Comparison of ENCODE assay signal across 21 cellular contexts in genomic region chr1:10171105-10171767, GRCh38. TPM values are rescaled to one million over a fixed set of nuclear protein-coding genes. Genes with fewer than 3 reads are reported as not detected.
A peak's percentile ranks its signal among the peaks of the same experiment; 100 is the strongest.
DNase-seq lines count a peak whose midpoint lies in the region; ATAC-seq, FAIRE-seq and TF ChIP-seq lines count a peak whose summit lies in the region.
"Had no signal": no experiment of that assay in that cellular context is flagged by ENCODE, and none has a peak within 500 bp of the region (broad histone marks: within the 10 kb centered on the region; RNA-seq: fewer than 3 reads in every experiment).

No MANE protein-coding gene starts in this region.

- H3K9ac ChIP-seq in GM12878 (ENCODE audit: control insufficient read depth, insufficient read depth, low read length) (no peak overlapping the region), GM23248 (no peak overlapping the region)

- H3K4me3 ChIP-seq in RWPE2 (ENCODE audit: severe bottlenecking) (no peak overlapping the region), GM12878 (no peak overlapping the region), GM23248 (no peak overlapping the region), tibial nerve (no peak overlapping the region)
- H3K4me3 ChIP-seq: esophagus squamous epithelium, gastroesophageal sphincter, mucosa of descending colon, prostate gland, suprapubic skin, uterus had no signal

- SMC1A ChIA-PET in GM12878 (lab: Charles Lee; ENCODE audit: uncharacterized antibody, unreplicated experiment), result interaction anchor here (0.5 to 1.7 kb wide), 7 partner anchors 11 to 220 kb away, joined by 3 to 7 read pairs (median 3); partner anchors contain the start of gene KIF1B

- no peak for DNase-seq in activated naive CD4-positive, alpha-beta T cell treated with Interleukin-2 at 50 U/mL for 16 hours
- DNase-seq in RWPE2 (ENCODE audit: low spot score) (no peak), GM12878 (ENCODE audit: low read depth, low spot score) (no peak), GM23248 (no peak), tibial nerve (ENCODE audit: low spot score in 2 of 2) (no peak)
- DNase-seq in stimulated activated naive B cell treated with anti-CD40 and anti-IgM and Interleukin-4, amounts not matched to agents 10 μg/mL and 1 μg/mL and 100 μg/mL, for 72 hours, result no peak
- DNase-seq: activated CD4-positive, CD25-positive, alpha-beta regulatory T cell treated with anti-CD3 and anti-CD28 coated beads, Interleukin-2, amount 50 U/mL, for 72 hours; effector memory CD4-positive, alpha-beta T cell; esophagus squamous epithelium; mucosa of descending colon; NCI-H1694 treated with DMSO at 0.1 percent for 48 hours; NCI-H69; uterus had no signal

- intact Hi-C loops in GM12878 (cut with micrococcal nuclease; ENCODE audit: unreplicated experiment), result no loop called here

- H3K4me2 ChIP-seq in GM12878 (ENCODE audit: control insufficient read depth, insufficient read depth), result no peak overlapping the region
- H3K4me2 ChIP-seq in GM23248 (ENCODE audit: unreplicated experiment), result no peak overlapping the region

- H2AFZ ChIP-seq in GM12878 (ENCODE audit: control insufficient read depth, low read depth, low read length) (no peak overlapping the region), GM23248 (no peak overlapping the region)

- over 99% methylated on average over 16 of the region's 16 CpGs for WGBS in GM12878 (ENCODE audit: insufficient coverage, insufficient replicate concordance, low lambda C conversion rate, missing lambda C conversion rate)
- 94 to 95% methylated on average over 16 of the region's 16 CpGs for WGBS in GM23248 (ENCODE audit: low coverage in 1 of 2, low lambda C conversion rate in 2 of 2, missing lambda C conversion rate in 2 of 2), 2 experiments
- WGBS in tibial nerve, 2 donors, result 72 to 77% methylated on average over 16 of the region's 16 CpGs

- H4K20me1 ChIP-seq in GM12878 (ENCODE audit: control insufficient read depth, insufficient read depth), result no peaks in the 10 kb centered on the region
- H4K20me1 ChIP-seq in GM23248 (ENCODE audit: insufficient read depth), result no peaks in the 10 kb centered on the region

- peak overlapping the region; percentile 80 for H3K27ac ChIP-seq in RWPE2 (ENCODE audit: poor library complexity, severe bottlenecking)
- peak overlapping the region; percentile 83; the same call in 1 of the 2 replicates for H3K27ac ChIP-seq in GM12878 (ENCODE audit: control insufficient read depth, insufficient read depth)
- no peak overlapping the region for H3K27ac ChIP-seq in GM23248
- H3K27ac ChIP-seq in tibial nerve, result no peak overlapping the region
- H3K27ac ChIP-seq: esophagus squamous epithelium, gastroesophageal sphincter, prostate gland, suprapubic skin, uterus had no signal

- H3K79me2 ChIP-seq in GM12878 (ENCODE audit: control insufficient read depth, insufficient read depth, low read length) (no peaks in the 10 kb centered on the region), GM23248 (ENCODE audit: insufficient read depth) (no peaks in the 10 kb centered on the region)

- no peak for FAIRE-seq in GM12878 (lab: Jason Lieb, UNC)
- FAIRE-seq: islet of Langerhans had no signal

- no peaks in the 10 kb centered on the region for H3K9me2 ChIP-seq in GM23248 (ENCODE audit: insufficient read depth)

- TF ChIP-seq CTCF in RWPE2 (IDR thresholded peaks at IDR 0.05; ENCODE audit: poor library complexity, severe bottlenecking), result no peak
- no peak for TF ChIP-seq CTCF in GM12878 (IDR thresholded peaks at IDR 0.05 in 2 of 3, conservative IDR thresholded peaks at IDR 0.05 in 1 of 3; ENCODE audit: control insufficient read depth in 2 of 3, extremely low read depth in 1 of 3, insufficient read depth in 1 of 3, low read depth in 3 of 3, low read length in 3 of 3)
- no peak for TF ChIP-seq CTCF in tibial nerve (IDR thresholded peaks at IDR 0.05)

- H3K27me3 ChIP-seq in RWPE2 (ENCODE audit: insufficient read depth, poor library complexity, severe bottlenecking), result no peaks in the 10 kb centered on the region
- H3K27me3 ChIP-seq in GM12878 (replicated peaks in 1 of 2; ENCODE audit: control insufficient read depth in 2 of 2, insufficient read depth in 2 of 2, low read length in 1 of 2), result no peaks in the 10 kb centered on the region
- H3K27me3 ChIP-seq in GM23248 (replicated peaks; ENCODE audit: insufficient read depth), result no peaks in the 10 kb centered on the region
- H3K27me3 ChIP-seq in tibial nerve, result no peaks in the 10 kb centered on the region
- H3K27me3 ChIP-seq: esophagus squamous epithelium, gastroesophageal sphincter, suprapubic skin, uterus had no signal

- peaks cover 19% of the 10 kb centered on the region for H3K4me1 Mint-ChIP-seq in activated naive CD4-positive, alpha-beta T cell treated with anti-CD3 and anti-CD28 coated beads, Interleukin-2, amount 50 U/mL, for 24 hours
- peaks cover 4 to 12% of the 10 kb centered on the region in 2 donors for H3K4me1 Mint-ChIP-seq in stimulated activated naive B cell treated with anti-CD40 and anti-IgM and Interleukin-4, amounts not matched to agents 10 μg/mL and 1 μg/mL and 100 μg/mL, for 72 hours
- H3K4me1 Mint-ChIP-seq: CD14-positive monocyte had no signal

- TF ChIP-seq POLR2A in GM12878 (IDR thresholded peaks at IDR 0.05; ENCODE audit: low read depth, low read length) (no peak), tibial nerve (IDR thresholded peaks at IDR 0.05) (no peak)

- peaks cover 6% of the 10 kb centered on the region for H3K9me3 Mint-ChIP-seq in activated naive CD4-positive, alpha-beta T cell treated with anti-CD3 and anti-CD28 coated beads, Interleukin-2, amount 50 U/mL, for 24 hours
- peaks cover 6 to 7% of the 10 kb centered on the region in 2 donors for H3K9me3 Mint-ChIP-seq in stimulated activated naive B cell treated with anti-CD40 and anti-IgM and Interleukin-4, amounts not matched to agents 10 μg/mL and 1 μg/mL and 100 μg/mL, for 72 hours

- H3K4me3 Mint-ChIP-seq in activated naive CD4-positive, alpha-beta T cell treated with anti-CD3 and anti-CD28 coated beads, Interleukin-2, amount 50 U/mL, for 24 hours, result no peak overlapping the region
- H3K4me3 Mint-ChIP-seq in stimulated activated naive B cell treated with anti-CD40 and anti-IgM and Interleukin-4, amounts not matched to agents 10 μg/mL and 1 μg/mL and 100 μg/mL, for 72 hours, result no peak overlapping the region
- H3K4me3 Mint-ChIP-seq: CD14-positive monocyte had no signal

- H3K9me3 ChIP-seq in RWPE2 (ENCODE audit: severe bottlenecking) (no peaks in the 10 kb centered on the region), GM12878 (replicated peaks; ENCODE audit: control insufficient read depth, insufficient read depth, low read length) (no peaks in the 10 kb centered on the region; the same call in 1 of the 3 replicates), GM23248 (ENCODE audit: low read depth) (no peaks in the 10 kb centered on the region), tibial nerve (peaks cover 0 to 7% (median 0%) of the 10 kb centered on the region in 4 donors)
- H3K9me3 ChIP-seq: esophagus squamous epithelium, gastroesophageal sphincter, mucosa of descending colon, prostate gland, suprapubic skin, uterus had no signal

- TF ChIP-seq EP300 in GM12878 (IDR thresholded peaks at IDR 0.05; ENCODE audit: borderline replicate concordance in 1 of 2, control insufficient read depth in 1 of 2, low read depth in 2 of 2, low read length in 2 of 2), result no peak
- TF ChIP-seq EP300 in tibial nerve (IDR thresholded peaks at IDR 0.05), result no peak

- H3K36me3 Mint-ChIP-seq in activated naive CD4-positive, alpha-beta T cell treated with anti-CD3 and anti-CD28 coated beads, Interleukin-2, amount 50 U/mL, for 24 hours, result peaks cover 35% of the 10 kb centered on the region
- peaks cover 50 to 66% of the 10 kb centered on the region in 2 donors for H3K36me3 Mint-ChIP-seq in stimulated activated naive B cell treated with anti-CD40 and anti-IgM and Interleukin-4, amounts not matched to agents 10 μg/mL and 1 μg/mL and 100 μg/mL, for 72 hours

- H3F3A ChIP-seq in GM23248 (ENCODE audit: insufficient read depth), result peaks cover 5% of the 10 kb centered on the region; the same call in 1 of the 2 replicates

- RAD21 ChIA-PET in GM12878 (lab: Charles Lee; ENCODE audit: unreplicated experiment), result no interaction called here

- CTCF ChIA-PET in GM12878 (lab: Yijun Ruan, JAX), result interaction anchor here (0.6 to 3.8 kb wide), 3 partner anchors 18 to 217 kb away, joined by 3 to 21 read pairs (median 4); partner anchors contain the start of gene KIF1B

- in situ Hi-C loops in GM12878 (cut with MboI), result no loop called here
- in situ Hi-C loops in GM23248 (cut with MboI), result no loop called here

- no peak for TF ChIP-seq RAD21 in GM12878 (IDR thresholded peaks at IDR 0.05; ENCODE audit: insufficient read depth, low read depth, low read length)

- POLR2A ChIA-PET in GM12878 (lab: Charles Lee), result no interaction called here

- peaks cover 19% of the 10 kb centered on the region for H3K36me3 ChIP-seq in RWPE2 (ENCODE audit: low read depth)
- H3K36me3 ChIP-seq in GM12878 (ENCODE audit: control insufficient read depth in 2 of 2, insufficient read depth in 2 of 2, low read length in 1 of 2), result peaks cover 3 to 12% of the 10 kb centered on the region in 2 experiments
- peaks cover 18% of the 10 kb centered on the region; the same call in 1 of the 2 replicates for H3K36me3 ChIP-seq in GM23248 (ENCODE audit: low read depth)
- H3K36me3 ChIP-seq in tibial nerve, result peaks cover 0 to 94% (median 5%) of the 10 kb centered on the region in 3 donors
- H3K36me3 ChIP-seq: uterus had no signal

- BruUV-seq in GM12878 (replicated peaks; lab: Mats Ljungman, UMichigan), result no TSS peak

- no peaks in the 10 kb centered on the region for H3K27me3 Mint-ChIP-seq in activated naive CD4-positive, alpha-beta T cell treated with anti-CD3 and anti-CD28 coated beads, Interleukin-2, amount 50 U/mL, for 24 hours
- no peaks in the 10 kb centered on the region for H3K27me3 Mint-ChIP-seq in stimulated activated naive B cell treated with anti-CD40 and anti-IgM and Interleukin-4, amounts not matched to agents 10 μg/mL and 1 μg/mL and 100 μg/mL, for 72 hours
- H3K27me3 Mint-ChIP-seq: brain had no signal

- peak overlapping the region; percentile 94 for H3K27ac Mint-ChIP-seq in activated naive CD4-positive, alpha-beta T cell treated with anti-CD3 and anti-CD28 coated beads, Interleukin-2, amount 50 U/mL, for 24 hours
- peak overlapping the region; percentile 47 for H3K27ac Mint-ChIP-seq in stimulated activated naive B cell treated with anti-CD40 and anti-IgM and Interleukin-4, amounts not matched to agents 10 μg/mL and 1 μg/mL and 100 μg/mL, for 72 hours

- ATAC-seq in RWPE2 (ENCODE audit: low read depth) (no peak), GM12878 (no peak)
- ATAC-seq in stimulated activated naive B cell treated with anti-CD40 and anti-IgM and Interleukin-4, amounts not matched to agents 10 μg/mL and 1 μg/mL and 100 μg/mL, for 72 hours (replicated peaks), result no peak
- ATAC-seq: gastroesophageal sphincter, HCT116, mucosa of descending colon had no signal

- H3K4me1 ChIP-seq in RWPE2 (ENCODE audit: insufficient read depth, poor library complexity, severe bottlenecking) (peaks cover 16% of the 10 kb centered on the region), GM12878 (ENCODE audit: control insufficient read depth, insufficient read depth, low read length) (peaks cover 31% of the 10 kb centered on the region), GM23248 (ENCODE audit: insufficient read depth) (peaks cover 12% of the 10 kb centered on the region), tibial nerve (no peaks in the 10 kb centered on the region)
- H3K4me1 ChIP-seq: esophagus squamous epithelium, gastroesophageal sphincter, prostate gland, suprapubic skin, uterus had no signal

RNA-seq across cellular contexts. Expression of gene KIF1B, which starts 39.1 kb away (rescaled TPM):
- 56.3 and 60.5 TPM in 2 replicates for total RNA-seq in GM12878 (2013; cell fraction: nucleolus; rRNA removed)
- total RNA-seq in GM12878 (2014; rRNA removed) (10.5 and 10.6 TPM in 2 replicates), GM12878 (2014; rRNA removed; fragmentation: Illumina TruSeq; extraction: Trizol) (10.6 and 12.3 TPM in 2 replicates), GM12878 (2021) (13.3 and 16.5 TPM in 2 replicates), tibial nerve (10 to 100 TPM; 50.6 to 76.2 (median 66.0) TPM)
- 2.8 TPM for polyA plus RNA-seq in GM12878 (2011; ENCODE audit: low read depth)
- polyA plus RNA-seq in GM12878 (2011; rRNA removed) (7.5 and 9.0 TPM in 2 replicates), GM12878 (2014; fragmentation: Illumina TruSeq; extraction: Trizol) (14.0 and 17.8 TPM in 2 replicates), GM12878 (2014; fragmentation: Nextera tagmentation; extraction: Ambion mirVana) (1 to 10 TPM; 2.1 to 2.2 TPM), GM12878 (2014; rRNA removed) (7.9 and 8.5 TPM in 2 replicates), GM12878 (2016; fragmentation: Nextera tagmentation; extraction: Ambion mirVana) (1 to 10 TPM; 2.6 to 7.4 TPM), GM23248 (2016; fragmentation: Nextera tagmentation; extraction: Ambion mirVana) (14.7 and 14.8 TPM in 2 replicates)
- polyA plus RNA-seq in GM12878 (2011; cell fraction: cytosol; rRNA removed), result 8.4 and 11.5 TPM in 2 replicates
- 6.0 and 7.3 TPM in 2 replicates for polyA plus RNA-seq in GM12878 (2011; cell fraction: nucleus; rRNA removed)
- polyA plus RNA-seq in GM12878 (2012), result 2.7 TPM in 2 replicates
- polyA minus RNA-seq in GM12878 (2011; rRNA and poly(A)+ RNA removed), result 18.5 and 18.9 TPM in 2 replicates
- polyA minus RNA-seq in GM12878 (2011; cell fraction: cytosol; rRNA and poly(A)+ RNA removed), result 4.3 and 6.1 TPM in 2 replicates
- 8.2 and 11.3 TPM in 2 replicates for polyA minus RNA-seq in GM12878 (2011; cell fraction: nucleus; rRNA and poly(A)+ RNA removed)
- 24.8 and 25.8 TPM in 2 replicates for total RNA-seq in GM23248 (2014; rRNA removed; shearing (Covaris generic))

Comparison
In these comparisons a context has a peak if more than half of its experiments do, and no peak if none do; other contexts are left out.
1. H3K27ac ChIP-seq: peak in RWPE2 (single experiment) and GM12878 (single experiment); none in GM23248 (single experiment) and tibial nerve (0 of 4).